In genomic region chr22:47055073-47055355, GRCh38 we compare ENCODE assay signal across 23 cellular contexts.
DNase-seq lines count a peak whose midpoint lies in the region; ATAC-seq and TF ChIP-seq lines count a peak whose summit lies in the region.
"Had no signal": no experiment of that assay in that cellular context is flagged by ENCODE, and none has a peak within 500 bp of the region (broad histone marks: within the 10 kb centered on the region; RNA-seq: fewer than 3 reads in every experiment).

No MANE protein-coding gene starts in this region.

- no peak overlapping the region for H2AFZ ChIP-seq in H9 (ENCODE audit: low read length)
- no peak overlapping the region for H2AFZ ChIP-seq in OCI-LY1 (ENCODE audit: low read length)

- no peak for TF ChIP-seq CTCF in H9 (conservative IDR thresholded peaks at IDR 0.05)
- no peak for TF ChIP-seq CTCF in OCI-LY1 (IDR thresholded peaks at IDR 0.05; ENCODE audit: low read length)
- TF ChIP-seq CTCF in lower lobe of right lung (IDR thresholded peaks at IDR 0.05) = no peak
- no peak for TF ChIP-seq CTCF in tibial nerve (IDR thresholded peaks at IDR 0.05)

- H3K18ac ChIP-seq in H9 (ENCODE audit: insufficient read length, low read depth, low read length) = no peak overlapping the region

- peak overlapping the region in 2 of 3 experiments; percentile 42 to 55; a peak in 2 of 7 replicates for H3K27ac Mint-ChIP-seq in H9
- peak overlapping the region; percentile 11 for H3K27ac Mint-ChIP-seq in stimulated activated naive B cell treated with anti-CD40 and anti-IgM and Interleukin-4, amounts not matched to agents 10 μg/mL and 1 μg/mL and 100 μg/mL, for 72 hours

- ATAC-seq in lower lobe of right lung = no peak
- ATAC-seq in stimulated activated naive B cell treated with anti-CD40 and anti-IgM and Interleukin-4, amounts not matched to agents 10 μg/mL and 1 μg/mL and 100 μg/mL, for 72 hours (replicated peaks) = no peak
- ATAC-seq: HepG2 had no signal

- H3K36me3 ChIP-seq in OCI-LY1 (ENCODE audit: insufficient read depth, low read length) (no peaks in the 10 kb centered on the region), lower lobe of right lung (peaks cover 16% of the 10 kb centered on the region), tibial nerve (peaks cover 0 to 50% (median 0%) of the 10 kb centered on the region in 3 donors)

- no peak overlapping the region for H3K4me2 ChIP-seq in H9 (ENCODE audit: insufficient read depth, insufficient read length, low read length)
- H3K4me2 ChIP-seq in OCI-LY1 (ENCODE audit: low read length) = peak overlapping the region; percentile 36; the same call in 1 of the 2 replicates
- H3K4me2 ChIP-seq: SK-N-SH had no signal

- no peaks in the 10 kb centered on the region for H3K9me2 ChIP-seq in OCI-LY1 (ENCODE audit: low read depth, low read length)
- H3K9me2 ChIP-seq: SK-N-SH had no signal

- H3K4me1 Mint-ChIP-seq in H9 = peaks cover 5 to 23% of the 10 kb centered on the region in 2 experiments
- peaks cover 24 to 64% of the 10 kb centered on the region in 2 donors for H3K4me1 Mint-ChIP-seq in stimulated activated naive B cell treated with anti-CD40 and anti-IgM and Interleukin-4, amounts not matched to agents 10 μg/mL and 1 μg/mL and 100 μg/mL, for 72 hours

- H3K14ac ChIP-seq in H9 (ENCODE audit: insufficient read depth, low read length) = no peak overlapping the region

- TF ChIP-seq EP300 in tibial nerve (IDR thresholded peaks at IDR 0.05) = no peak

- intact Hi-C loops in lower lobe of right lung (cut with DNase I) = no loop called here

- H2BK20ac ChIP-seq in H9 (ENCODE audit: low read depth, low read length, poor library complexity, severe bottlenecking) = no peak overlapping the region

- no peaks in the 10 kb centered on the region; the same call in 1 of the 2 replicates for H3K27me3 Mint-ChIP-seq in H9 (ENCODE audit: low read depth)
- no peaks in the 10 kb centered on the region for H3K27me3 Mint-ChIP-seq in stimulated activated naive B cell treated with anti-CD40 and anti-IgM and Interleukin-4, amounts not matched to agents 10 μg/mL and 1 μg/mL and 100 μg/mL, for 72 hours
- H3K27me3 Mint-ChIP-seq: B cell; CD8-positive, alpha-beta memory T cell had no signal

- no peak for TF ChIP-seq POLR2A in tibial nerve (IDR thresholded peaks at IDR 0.05)

- H3K27ac ChIP-seq in H9 (ENCODE audit: insufficient read length, low read depth, low read length) (no peak overlapping the region), OCI-LY1 (ENCODE audit: low read depth, low read length, poor library complexity, severe bottlenecking) (no peak overlapping the region), lower lobe of right lung (no peak overlapping the region), tibial nerve (no peak overlapping the region)
- H3K27ac ChIP-seq: C4-2B, Peyer's patch had no signal

- H2BK15ac ChIP-seq in H9 (ENCODE audit: low read depth, low read length) = no peak overlapping the region

- H3K9me3 Mint-ChIP-seq in H9 = no peaks in the 10 kb centered on the region
- no peaks in the 10 kb centered on the region for H3K9me3 Mint-ChIP-seq in stimulated activated naive B cell treated with anti-CD40 and anti-IgM and Interleukin-4, amounts not matched to agents 10 μg/mL and 1 μg/mL and 100 μg/mL, for 72 hours
- H3K9me3 Mint-ChIP-seq: CD8-positive, alpha-beta memory T cell had no signal

- H2BK5ac ChIP-seq in H9 (ENCODE audit: insufficient read length, low read length) = no peak overlapping the region

- no peaks in the 10 kb centered on the region for H3K79me1 ChIP-seq in H9 (ENCODE audit: insufficient read depth, low read depth, low read length, poor library complexity, severe bottlenecking)

- no peak overlapping the region for H3K4me3 Mint-ChIP-seq in H9
- no peak overlapping the region for H3K4me3 Mint-ChIP-seq in stimulated activated naive B cell treated with anti-CD40 and anti-IgM and Interleukin-4, amounts not matched to agents 10 μg/mL and 1 μg/mL and 100 μg/mL, for 72 hours
- H3K4me3 Mint-ChIP-seq: B cell had no signal

- DNase-seq in H9 (no peak), lower lobe of right lung (peak; percentile 17), tibial nerve (ENCODE audit: low spot score in 2 of 2) (no peak), UCSD-AML1 (lab: John Stamatoyannopoulos, UW; ENCODE audit: unreplicated experiment) (no peak)
- no peak for DNase-seq in stimulated activated naive B cell treated with anti-CD40 and anti-IgM and Interleukin-4, amounts not matched to agents 10 μg/mL and 1 μg/mL and 100 μg/mL, for 72 hours
- DNase-seq in activated naive CD4-positive, alpha-beta T cell treated with Interleukin-2 at 50 U/mL for 16 hours = no peak
- DNase-seq: CD8-positive, alpha-beta memory T cell; DMS 273 treated with DMSO at 0.1 percent for 48 hours; DMS79; GF-D8; Kasumi-1; NCI-H2029; NCI-H446 treated with DMSO at 0.1 percent for 48 hours; NCI-H526; NCI-H82; OCI-M1; SK-N-SH; SW 1271 had no signal

- H3K4me3 ChIP-seq in OCI-LY1 (ENCODE audit: low read depth, low read length, poor library complexity, severe bottlenecking) (no peak overlapping the region), lower lobe of right lung (no peak overlapping the region), tibial nerve (no peak overlapping the region)
- H3K4me3 ChIP-seq: Peyer's patch had no signal

- no peak overlapping the region for H3K56ac ChIP-seq in H9 (ENCODE audit: insufficient read length, low read depth, low read length)

- no peak overlapping the region for H3K23ac ChIP-seq in H9 (ENCODE audit: insufficient read length, low read depth, low read length)

- H3K27me3 ChIP-seq in H9 (ENCODE audit: insufficient read depth, low read length) (no peaks in the 10 kb centered on the region), OCI-LY1 (ENCODE audit: insufficient read depth, low read length) (no peaks in the 10 kb centered on the region), lower lobe of right lung (ENCODE audit: low read depth) (no peaks in the 10 kb centered on the region), tibial nerve (no peaks in the 10 kb centered on the region)
- H3K27me3 ChIP-seq: Peyer's patch had no signal

- no peaks in the 10 kb centered on the region for H3K23me2 ChIP-seq in H9 (ENCODE audit: insufficient read length, low read depth, low read length, poor library complexity, severe bottlenecking)

- H4K8ac ChIP-seq in H9 (replicated peaks; ENCODE audit: insufficient read length, low read depth, low read length) = no peak overlapping the region

- no peak overlapping the region for H4K91ac ChIP-seq in H9 (ENCODE audit: insufficient read length, low read depth, low read length)

- no peak overlapping the region for H4K5ac ChIP-seq in H9 (ENCODE audit: insufficient read length, low read depth, low read length)

- no peak overlapping the region for H3T11ph ChIP-seq in H9 (ENCODE audit: low read length)

- H2AK5ac ChIP-seq in H9 (ENCODE audit: insufficient read length, low read length) = no peak overlapping the region

- no CpG with 5 or more reads among the region's 5 CpGs for WGBS in H9 (ENCODE audit: extremely low coverage, insufficient read length, low lambda C conversion rate)
- WGBS in tibial nerve, 2 donors = 93 to 96% methylated on average over 5 of the region's 5 CpGs

- H2BK120ac ChIP-seq in H9 (ENCODE audit: low read depth, low read length, poor library complexity, severe bottlenecking) = no peak overlapping the region

- no peaks in the 10 kb centered on the region for H3K4me1 ChIP-seq in H9 (ENCODE audit: insufficient read depth, low read length)
- peaks cover 71% of the 10 kb centered on the region for H3K4me1 ChIP-seq in OCI-LY1 (ENCODE audit: insufficient read depth, low read length, severe bottlenecking)
- H3K4me1 ChIP-seq in lower lobe of right lung = no peaks in the 10 kb centered on the region
- H3K4me1 ChIP-seq in tibial nerve = peaks cover 0 to 20% (median 0%) of the 10 kb centered on the region in 4 donors
- H3K4me1 ChIP-seq: Peyer's patch had no signal

- H3K9me3 ChIP-seq in H9 (ENCODE audit: control insufficient read depth, low read depth, low read length) (no peaks in the 10 kb centered on the region), OCI-LY1 (ENCODE audit: low read length) (no peaks in the 10 kb centered on the region), lower lobe of right lung (no peaks in the 10 kb centered on the region), tibial nerve (no peaks in the 10 kb centered on the region)
- H3K9me3 ChIP-seq: Peyer's patch, SK-N-SH had no signal

- H4K20me1 ChIP-seq in H9 (ENCODE audit: control insufficient read depth, insufficient read depth, insufficient read length) (no peaks in the 10 kb centered on the region), OCI-LY1 (ENCODE audit: insufficient read depth, low read length) (no peaks in the 10 kb centered on the region)

- H3K79me2 ChIP-seq in H9 (ENCODE audit: insufficient read depth, low read length) (no peaks in the 10 kb centered on the region), OCI-LY1 (ENCODE audit: insufficient read depth, low read length) (no peaks in the 10 kb centered on the region)

- peaks cover 0 to 6% (median 2%) of the 10 kb centered on the region in 3 experiments; a peak in 2 of 7 replicates for H3K36me3 Mint-ChIP-seq in H9 (ENCODE audit: insufficient read depth in 1 of 3, low read depth in 3 of 3)
- peaks cover 44 to 60% of the 10 kb centered on the region in 2 donors for H3K36me3 Mint-ChIP-seq in stimulated activated naive B cell treated with anti-CD40 and anti-IgM and Interleukin-4, amounts not matched to agents 10 μg/mL and 1 μg/mL and 100 μg/mL, for 72 hours

- no peak overlapping the region for H3K4ac ChIP-seq in H9 (ENCODE audit: low read depth, low read length)

- no peaks in the 10 kb centered on the region for H3F3A ChIP-seq in OCI-LY1 (ENCODE audit: insufficient read depth, low read length)

- no peak overlapping the region for H2BK12ac ChIP-seq in H9 (ENCODE audit: insufficient read length, low read depth, low read length)

- H3K9ac ChIP-seq in H9 (ENCODE audit: extremely low read depth, insufficient read length, low read length) (no peak overlapping the region), OCI-LY1 (ENCODE audit: low read length) (no peak overlapping the region)
- H3K9ac ChIP-seq: SK-N-SH had no signal
